In the genomic region with DNA sequence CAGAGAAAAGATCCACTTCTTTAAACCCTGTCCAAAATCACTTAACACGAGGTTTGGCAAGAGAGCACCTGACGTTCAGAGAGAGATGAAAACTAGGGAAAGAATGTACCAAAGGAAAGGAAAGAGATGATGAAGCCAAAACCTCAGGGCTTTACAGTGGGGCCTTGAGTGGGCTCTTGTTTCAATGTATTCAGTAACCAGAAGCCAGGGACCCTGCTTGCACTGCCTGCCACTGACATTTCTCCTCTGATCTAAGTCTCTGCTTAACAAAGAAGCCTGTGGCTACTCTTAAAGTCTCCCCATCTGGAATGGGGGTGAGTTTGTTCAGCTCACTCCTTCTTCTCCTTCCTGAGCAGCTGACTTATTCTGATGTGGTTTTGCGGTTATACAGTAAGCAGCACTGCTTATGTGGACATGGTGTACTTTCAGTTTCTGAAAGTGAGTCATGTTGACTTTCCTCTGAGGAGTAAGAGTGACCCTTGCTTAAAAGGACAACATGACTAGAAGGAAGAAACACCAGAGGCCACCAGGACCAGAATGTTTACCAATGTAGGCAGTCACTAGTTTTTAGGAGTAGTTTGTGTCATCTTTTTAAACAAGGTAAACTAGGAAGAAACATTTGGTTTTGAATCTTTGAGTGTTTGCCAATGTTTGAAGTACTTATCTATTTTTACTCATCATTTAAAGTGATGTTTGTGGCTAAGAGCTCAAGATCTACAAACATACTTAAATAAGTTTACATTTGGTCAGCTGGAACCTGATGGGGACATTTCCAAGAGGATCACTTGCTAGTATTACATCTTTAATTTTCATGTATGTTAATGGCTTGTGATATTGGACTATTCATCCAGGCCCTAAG, we compare ENCODE assay signal across 9 cellular contexts.
DNase-seq lines count a peak whose midpoint lies in the region; TF ChIP-seq lines count a peak whose summit lies in the region.
"Had no signal": no experiment of that assay in that cellular context is flagged by ENCODE, and none has a peak within 500 bp of the region (broad histone marks: within the 10 kb centered on the region; RNA-seq: fewer than 3 reads in every experiment).

No MANE protein-coding gene starts in this region.

- no peak overlapping the region for H3K9ac ChIP-seq in smooth muscle cell (ENCODE audit: low read depth)

- no peak overlapping the region for H3K4me3 ChIP-seq in smooth muscle cell

- no peaks in the 10 kb centered on the region for H3K79me2 ChIP-seq in smooth muscle cell (ENCODE audit: low read depth)

- H3K27me3 Mint-ChIP-seq in activated CD4-positive, alpha-beta T cell treated with anti-CD3 and anti-CD28 coated beads, Interleukin-2, amount 10 ng/mL, durations not matched to agents 24 days and 14 days, result peaks cover 43% of the 10 kb centered on the region

- peak; percentile 27 for DNase-seq in NK-92 treated with Interleukin-12 subunit alpha and Interleukin-12 subunit beta, amount 100 ng/mL, for 24 hours (lab: John Stamatoyannopoulos, UW)
- DNase-seq in NK-92 (lab: John Stamatoyannopoulos, UW; ENCODE audit: unreplicated experiment) (no peak), GOT3 (lab: John Stamatoyannopoulos, UW) (peak; percentile 89), KG1 (lab: John Stamatoyannopoulos, UW) (peak; percentile 54), foreskin melanocyte (peak; percentile 86), smooth muscle cell (lab: John Stamatoyannopoulos, UW; ENCODE audit: unreplicated experiment) (no peak)
- DNase-seq in activated CD4-positive, alpha-beta T cell treated with anti-CD3 and anti-CD28 coated beads, Interleukin-2, amount 10 ng/mL, durations not matched to agents 24 days and 14 days, result peak; percentile 88
- DNase-seq in stimulated activated CD4-positive, alpha-beta T cell treated with anti-CD3 and anti-CD28 coated beads, Interleukin-12 subunit alpha, Interleukin-12 subunit beta, amount 100 ng/mL, for 4 hours, result no peak

- 25% methylated on average over 3 of the region's 3 CpGs for WGBS in smooth muscle cell (ENCODE audit: low lambda C conversion rate)

- H3K27me3 ChIP-seq in smooth muscle cell (ENCODE audit: low read depth), result no peaks in the 10 kb centered on the region

- peak overlapping the region; percentile 66 for H3K27ac Mint-ChIP-seq in activated CD4-positive, alpha-beta T cell treated with anti-CD3 and anti-CD28 coated beads, Interleukin-2, amount 10 ng/mL, durations not matched to agents 24 days and 14 days

- H3K9me3 Mint-ChIP-seq in activated CD4-positive, alpha-beta T cell treated with anti-CD3 and anti-CD28 coated beads, Interleukin-2, amount 10 ng/mL, durations not matched to agents 24 days and 14 days, result no peaks in the 10 kb centered on the region

- peaks cover 6% of the 10 kb centered on the region for H3K4me1 ChIP-seq in smooth muscle cell (ENCODE audit: low read depth)

- no peaks in the 10 kb centered on the region for H3K9me3 ChIP-seq in smooth muscle cell (replicated peaks; ENCODE audit: low read depth)
- H3K9me3 ChIP-seq: Caco-2 had no signal

- peak overlapping the region; percentile 58 for H3K4me2 ChIP-seq in smooth muscle cell

- H3K27ac ChIP-seq in smooth muscle cell (ENCODE audit: low read depth), result peak overlapping the region; percentile 50

- TF ChIP-seq CTCF in smooth muscle cell (IDR thresholded peaks at IDR 0.05; ENCODE audit: borderline replicate concordance, insufficient read depth, poor library complexity, severe bottlenecking), result no peak

- peaks cover 18% of the 10 kb centered on the region for H3F3A ChIP-seq in smooth muscle cell (ENCODE audit: low read depth)

- H3K4me3 Mint-ChIP-seq in activated CD4-positive, alpha-beta T cell treated with anti-CD3 and anti-CD28 coated beads, Interleukin-2, amount 10 ng/mL, durations not matched to agents 24 days and 14 days, result peak overlapping the region; percentile 54

- H2AFZ ChIP-seq in smooth muscle cell (ENCODE audit: low read depth), result no peak overlapping the region

- H4K20me1 ChIP-seq in smooth muscle cell (ENCODE audit: low read depth), result peaks cover 6% of the 10 kb centered on the region

- no peaks in the 10 kb centered on the region for H3K36me3 Mint-ChIP-seq in activated CD4-positive, alpha-beta T cell treated with anti-CD3 and anti-CD28 coated beads, Interleukin-2, amount 10 ng/mL, durations not matched to agents 24 days and 14 days (ENCODE audit: low read depth)

- peaks cover 33% of the 10 kb centered on the region for H3K4me1 Mint-ChIP-seq in activated CD4-positive, alpha-beta T cell treated with anti-CD3 and anti-CD28 coated beads, Interleukin-2, amount 10 ng/mL, durations not matched to agents 24 days and 14 days

- H3K36me3 ChIP-seq in smooth muscle cell (ENCODE audit: low read depth), result no peaks in the 10 kb centered on the region

- intact Hi-C loops in activated CD4-positive, alpha-beta T cell treated with anti-CD3 and anti-CD28 coated beads, Interleukin-2, amount 10 ng/mL, durations not matched to agents 24 days and 14 days (cut with micrococcal nuclease), result loop anchor here (2.0 to 5.0 kb wide), 2 partner anchors 92 to 666 kb away; no protein-coding TSS in a partner anchor

Comparison
In these comparisons a context has a peak if more than half of its experiments do, and no peak if none do; other contexts are left out.
1. DNase-seq: peak in NK-92 treated with Interleukin-12 subunit alpha and Interleukin-12 subunit beta, amount 100 ng/mL, for 24 hours (single experiment), GOT3 (single experiment), KG1 (single experiment), activated CD4-positive, alpha-beta T cell treated with anti-CD3 and anti-CD28 coated beads, Interleukin-2, amount 10 ng/mL, durations not matched to agents 24 days and 14 days (single experiment) and foreskin melanocyte (single experiment); none in NK-92 (single experiment), smooth muscle cell (single experiment) and stimulated activated CD4-positive, alpha-beta T cell treated with anti-CD3 and anti-CD28 coated beads, Interleukin-12 subunit alpha, Interleukin-12 subunit beta, amount 100 ng/mL, for 4 hours (single experiment).